Comparison of ENCODE assay signal across 8 cellular contexts in genomic region chr7:75993689-75994387, GRCh38. TPM values are rescaled to one million over a fixed set of nuclear protein-coding genes. Genes with fewer than 3 reads are reported as not detected.
DNase-seq lines count a peak whose midpoint lies in the region; ATAC-seq, FAIRE-seq and TF ChIP-seq lines count a peak whose summit lies in the region.

No MANE protein-coding gene starts in this region.

- H3K36me3 Mint-ChIP-seq in Calu3 (ENCODE audit: insufficient read depth, unreplicated experiment), result peaks cover 62% of the 10 kb centered on the region
- H3K36me3 Mint-ChIP-seq in activated T-helper 17 cell treated with anti-CD3 and anti-CD28 coated beads, Interleukin-2, amount 50 U/mL, for 72 hours (ENCODE audit: low read depth), result peaks cover 26% of the 10 kb centered on the region
- peaks cover 0 to 18% (median 4%) of the 10 kb centered on the region in 5 donors for H3K36me3 Mint-ChIP-seq in naive thymus-derived CD4-positive, alpha-beta T cell

- ATAC-seq in GM21381 (IDR thresholded peaks at IDR 0.05; ENCODE audit: unreplicated experiment) (peak; percentile 14), HG03139 (IDR thresholded peaks at IDR 0.05; ENCODE audit: unreplicated experiment) (no peak)
- peak; percentile 29 for ATAC-seq in activated T-helper 17 cell treated with anti-CD3 and anti-CD28 coated beads, Interleukin-2, amount 50 U/mL, for 72 hours (replicated peaks)
- peak; percentile 9 for ATAC-seq in naive thymus-derived CD4-positive, alpha-beta T cell

- TF ChIP-seq POLR2A in GM12892 (IDR thresholded peaks at IDR 0.05; ENCODE audit: low read depth, low read length), result no peak

- no peaks in the 10 kb centered on the region for H3K9me3 Mint-ChIP-seq in Calu3 (ENCODE audit: low read depth, unreplicated experiment)
- H3K9me3 Mint-ChIP-seq in activated T-helper 17 cell treated with anti-CD3 and anti-CD28 coated beads, Interleukin-2, amount 50 U/mL, for 72 hours, result no peaks in the 10 kb centered on the region
- H3K9me3 Mint-ChIP-seq in naive thymus-derived CD4-positive, alpha-beta T cell, result peaks cover 0 to 1% (median 0%) of the 10 kb centered on the region in 11 donors

- DNase-seq in Calu3, result peak; percentile 32
- DNase-seq in LHCN-M2 (ENCODE audit: low read depth), result peak; percentile 83
- peak; percentile 53 for DNase-seq in fibroblast of the conjunctiva (ENCODE audit: low read depth)
- peak in 2 of 9 donors; percentile 13 to 20 for DNase-seq in naive thymus-derived CD4-positive, alpha-beta T cell
- DNase-seq in GM12892 (ENCODE audit: insufficient read length), result no peak

- H3K9me3 ChIP-seq in naive thymus-derived CD4-positive, alpha-beta T cell (ENCODE audit: control insufficient read depth in 2 of 3, low read length in 3 of 3), result no peaks in the 10 kb centered on the region

- no peak for FAIRE-seq in GM12892 (lab: Jason Lieb, UNC)

- H3K27ac Mint-ChIP-seq in Calu3 (ENCODE audit: unreplicated experiment), result no peak overlapping the region
- peak overlapping the region; percentile 36 for H3K27ac Mint-ChIP-seq in activated T-helper 17 cell treated with anti-CD3 and anti-CD28 coated beads, Interleukin-2, amount 50 U/mL, for 72 hours
- H3K27ac Mint-ChIP-seq in naive thymus-derived CD4-positive, alpha-beta T cell, result peak overlapping the region in 4 of 9 donors; percentile 23 to 55 (median 46)

- no peaks in the 10 kb centered on the region for H3K27me3 Mint-ChIP-seq in Calu3 (ENCODE audit: unreplicated experiment)
- H3K27me3 Mint-ChIP-seq in activated T-helper 17 cell treated with anti-CD3 and anti-CD28 coated beads, Interleukin-2, amount 50 U/mL, for 72 hours, result no peaks in the 10 kb centered on the region
- no peaks in the 10 kb centered on the region for H3K27me3 Mint-ChIP-seq in naive thymus-derived CD4-positive, alpha-beta T cell

- CTCF ChIA-PET in Calu3 (lab: Charles Lee), result interaction anchor here (0.6 to 1.1 kb wide), 3 partner anchors 78 to 288 kb away, joined by 3 read pairs; no protein-coding TSS in a partner anchor
- CTCF ChIA-PET in naive thymus-derived CD4-positive, alpha-beta T cell (lab: Charles Lee), result interaction anchor here (1.1 kb wide), 1 partner anchor 65 kb away, joined by 5 read pairs; no protein-coding TSS in a partner anchor

- H3K4me1 Mint-ChIP-seq in Calu3 (ENCODE audit: low read depth, unreplicated experiment), result no peaks in the 10 kb centered on the region
- peaks cover 16% of the 10 kb centered on the region for H3K4me1 Mint-ChIP-seq in activated T-helper 17 cell treated with anti-CD3 and anti-CD28 coated beads, Interleukin-2, amount 50 U/mL, for 72 hours
- H3K4me1 Mint-ChIP-seq in naive thymus-derived CD4-positive, alpha-beta T cell, result peaks cover 12 to 40% (median 34%) of the 10 kb centered on the region in 7 donors

- H3K27me3 ChIP-seq in naive thymus-derived CD4-positive, alpha-beta T cell (ENCODE audit: control insufficient read depth in 2 of 2, insufficient read depth in 2 of 2, low read length in 2 of 2), result no peaks in the 10 kb centered on the region

- TF ChIP-seq CTCF in Calu3 (IDR thresholded peaks at IDR 0.05; ENCODE audit: unreplicated experiment), result no peak

- H3K4me3 Mint-ChIP-seq in Calu3 (ENCODE audit: low read depth, unreplicated experiment), result peak overlapping the region; percentile 74
- H3K4me3 Mint-ChIP-seq in activated T-helper 17 cell treated with anti-CD3 and anti-CD28 coated beads, Interleukin-2, amount 50 U/mL, for 72 hours, result peak overlapping the region; percentile 76
- H3K4me3 Mint-ChIP-seq in naive thymus-derived CD4-positive, alpha-beta T cell, result peak overlapping the region; percentile 58 to 82 (median 74)

- H3K27ac ChIP-seq in naive thymus-derived CD4-positive, alpha-beta T cell (ENCODE audit: low read depth, low read length), result peak overlapping the region; percentile 80

- POLR2A ChIA-PET in naive thymus-derived CD4-positive, alpha-beta T cell (lab: Charles Lee), result interaction anchor here (1.1 to 1.9 kb wide), 2 partner anchors 10 to 54 kb away, joined by 3 to 7 read pairs; partner anchors contain the start of genes MDH2 and STYXL1

- intact Hi-C loops in Calu3 (cut with micrococcal nuclease; ENCODE audit: unreplicated experiment), result no loop called here
- intact Hi-C loops in naive thymus-derived CD4-positive, alpha-beta T cell (cut with micrococcal nuclease), result loop anchor here (1.0 kb wide), 6 partner anchors 15 to 256 kb away; partner anchors contain the start of genes MDH2 (in 2 of the 2), POR (in 2 of the 2) and HIP1 (in 1 of the 2)

- H3K4me1 ChIP-seq in naive thymus-derived CD4-positive, alpha-beta T cell (ENCODE audit: control insufficient read depth in 2 of 2, insufficient read depth in 2 of 2, low read length in 2 of 2), result peaks cover 6 to 10% of the 10 kb centered on the region in 2 donors

- no TSS peak for BruUV-seq in Calu3 (replicated peaks; lab: Mats Ljungman, UMichigan)

- H3K36me3 ChIP-seq in naive thymus-derived CD4-positive, alpha-beta T cell (ENCODE audit: control insufficient read depth in 2 of 3, insufficient read depth in 3 of 3, low read length in 3 of 3), result peaks cover 0 to 8% (median 0%) of the 10 kb centered on the region in 3 experiments

- peak overlapping the region; percentile 84 for H3K4me3 ChIP-seq in naive thymus-derived CD4-positive, alpha-beta T cell (ENCODE audit: low read length)

RNA-seq across cellular contexts. Expression of gene TMEM120A, which starts 0.6 kb away (rescaled TPM):
- total RNA-seq in Calu3 (2022) (19.3 and 30.8 TPM in 2 replicates), LHCN-M2 (2014; rRNA removed) (31.7 and 32.9 TPM in 2 replicates)
- polyA plus RNA-seq in LHCN-M2 (2012), result 83.4 TPM
- 10 to 100 TPM; 30.5 to 51.7 TPM for total RNA-seq in activated T-helper 17 cell treated with anti-CD3 and anti-CD28 coated beads, Interleukin-2, amount 50 U/mL, for 72 hours
- 10 to 100 TPM; 19.1 to 38.6 (median 35.6) TPM for total RNA-seq in naive thymus-derived CD4-positive, alpha-beta T cell
- polyA plus RNA-seq in naive thymus-derived CD4-positive, alpha-beta T cell, result 10 to 100 TPM; 23.2 to 25.2 TPM
- 21.2 TPM for polyA plus RNA-seq in GM12892 (2012; ENCODE audit: missing spikeins)

RNA-seq across cellular contexts. Expression of gene STYXL1, which starts 54.0 kb away (rescaled TPM):
- total RNA-seq in Calu3 (2022) (39.9 and 46.2 TPM in 2 replicates), LHCN-M2 (2014; rRNA removed) (52.5 and 56.7 TPM in 2 replicates)
- 57.0 TPM for polyA plus RNA-seq in LHCN-M2 (2012)
- total RNA-seq in activated T-helper 17 cell treated with anti-CD3 and anti-CD28 coated beads, Interleukin-2, amount 50 U/mL, for 72 hours, result 10 to 100 TPM; 31.0 to 31.1 TPM
- total RNA-seq in naive thymus-derived CD4-positive, alpha-beta T cell, result 10 to 100 TPM; 11.3 to 31.7 (median 20.0) TPM
- 10 to 100 TPM; 36.7 to 45.5 TPM for polyA plus RNA-seq in naive thymus-derived CD4-positive, alpha-beta T cell
- 56.5 TPM for polyA plus RNA-seq in GM12892 (2012; ENCODE audit: missing spikeins)

RNA-seq across cellular contexts. Expression of gene MDH2, which starts 54.1 kb away (rescaled TPM):
- total RNA-seq in Calu3 (2022) (154 and 160 TPM in 2 replicates), LHCN-M2 (2014; rRNA removed) (103 and 104 TPM in 2 replicates)
- 252 TPM for polyA plus RNA-seq in LHCN-M2 (2012)
- total RNA-seq in activated T-helper 17 cell treated with anti-CD3 and anti-CD28 coated beads, Interleukin-2, amount 50 U/mL, for 72 hours, result 100 to 1,000 TPM; 155 to 231 TPM
- 100 to 1,000 TPM in 1 of 5 experiments, 10 to 100 TPM in 4; 71.7 to 172 (median 74.6) TPM for total RNA-seq in naive thymus-derived CD4-positive, alpha-beta T cell
- polyA plus RNA-seq in naive thymus-derived CD4-positive, alpha-beta T cell, result 100 to 1,000 TPM; 134 TPM
- 126 TPM for polyA plus RNA-seq in GM12892 (2012; ENCODE audit: missing spikeins)
